ENCODE assay signal across 8 cellular contexts in the genomic region with DNA sequence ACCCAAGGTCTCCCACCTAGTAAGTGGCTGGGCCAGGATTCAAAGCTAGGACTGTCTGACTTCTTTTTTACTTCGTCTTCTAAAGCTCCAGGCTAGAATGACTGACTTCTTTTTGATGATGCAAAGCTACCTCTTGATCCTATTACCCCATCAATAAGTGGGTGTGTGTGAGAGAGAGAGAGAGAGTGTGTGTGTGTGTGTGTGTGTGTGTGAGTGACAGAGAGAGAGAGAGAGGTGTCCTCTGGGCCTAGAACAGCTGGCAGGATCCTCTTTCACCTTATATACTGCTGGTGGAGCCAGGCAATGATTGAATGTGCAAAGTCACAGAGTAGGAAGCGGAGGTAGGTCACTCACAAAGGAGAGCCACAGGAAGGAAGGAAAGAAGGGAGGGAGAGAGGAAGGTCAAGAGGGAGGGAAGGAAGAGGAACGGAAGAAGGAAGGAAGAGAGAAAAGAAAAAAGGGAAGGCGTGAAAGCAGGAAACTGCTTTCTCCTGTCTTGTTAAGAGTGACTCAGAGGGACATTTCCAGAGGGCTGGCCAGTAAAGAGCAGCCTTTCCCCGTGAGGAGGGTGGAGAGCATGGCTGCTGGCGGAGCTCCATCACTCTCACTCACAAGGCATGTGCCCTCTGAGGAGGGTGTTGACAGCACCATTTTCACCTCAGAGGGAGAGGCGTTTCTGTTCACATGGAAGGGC.
DNase-seq lines count a peak whose midpoint lies in the region; ATAC-seq and TF ChIP-seq lines count a peak whose summit lies in the region.

No MANE protein-coding gene starts in this region.

- CTCF ChIA-PET in RWPE1 (lab: Yijun Ruan, JAX): interaction anchor here (0.7 kb wide), 1 partner anchor 127 kb away, joined by 4 read pairs; no protein-coding TSS in a partner anchor

- DNase-seq in ELR (ENCODE audit: low read depth) (peak; percentile 94), RWPE1 (ENCODE audit: low spot score) (peak; percentile 83), fibroblast of mammary gland (ENCODE audit: low read depth) (peak; percentile 98), renal cortical epithelial cell (ENCODE audit: low read depth) (peak; percentile 93), NCI-H345 treated with DMSO at 0.1 percent for 48 hours (lab: John Stamatoyannopoulos, UW; ENCODE audit: unreplicated experiment) (no peak)
- no peak for DNase-seq in activated CD4-positive, alpha-beta T cell treated with anti-CD3 and anti-CD28 coated beads, Interleukin-2, amount 50 U/mL, for 4 hours

- TF ChIP-seq CTCF in RWPE1 (conservative IDR thresholded peaks at IDR 0.05; ENCODE audit: low read depth) (no peak), fibroblast of mammary gland (conservative IDR thresholded peaks at IDR 0.05; ENCODE audit: control insufficient read depth, insufficient read depth, low read depth, low read length) (no peak)

- ATAC-seq in GM21576 (IDR thresholded peaks at IDR 0.05; ENCODE audit: unreplicated experiment) (no peak), HG02571 (IDR thresholded peaks at IDR 0.05; ENCODE audit: unreplicated experiment) (no peak)

- POLR2A ChIA-PET in RWPE1 (lab: Yijun Ruan, JAX; ENCODE audit: low non-redundant PET): no interaction called here

- H3K27ac ChIP-seq in RWPE1: peak overlapping the region; percentile 82

- H3K4me3 ChIP-seq in fibroblast of mammary gland (ENCODE audit: control insufficient read depth, low read depth, low read length): no peak overlapping the region

Comparison
In these comparisons a context has a peak if more than half of its experiments do, and no peak if none do; other contexts are left out.
1. DNase-seq: peak in ELR (single experiment), RWPE1 (single experiment), fibroblast of mammary gland (single experiment) and renal cortical epithelial cell (single experiment); none in activated CD4-positive, alpha-beta T cell treated with anti-CD3 and anti-CD28 coated beads, Interleukin-2, amount 50 U/mL, for 4 hours (0 of 2) and NCI-H345 treated with DMSO at 0.1 percent for 48 hours (single experiment).